ENCODE assay signal across 24 cellular contexts in the genomic region with DNA sequence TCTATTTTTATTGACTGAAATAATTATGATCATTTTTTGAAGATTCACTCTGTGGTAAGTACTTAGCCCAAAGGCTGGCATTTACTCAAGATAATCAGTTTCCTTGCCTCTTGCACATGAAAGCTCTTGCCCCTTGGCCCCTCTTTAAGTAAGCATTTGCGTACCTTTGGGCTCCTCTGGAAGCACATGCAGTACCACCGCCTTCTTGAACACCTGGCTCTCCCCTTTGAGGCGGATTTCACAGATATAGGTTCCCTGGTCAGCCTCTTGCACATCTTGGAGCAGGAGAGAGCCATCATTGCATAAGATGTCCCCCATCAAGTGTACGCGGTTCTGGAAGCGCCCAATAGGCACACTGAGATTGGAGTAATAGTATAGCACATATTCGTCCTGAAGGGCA. TPM values are rescaled to one million over a fixed set of nuclear protein-coding genes. Genes with fewer than 3 reads are reported as not detected.
DNase-seq lines count a peak whose midpoint lies in the region; ATAC-seq and TF ChIP-seq lines count a peak whose summit lies in the region.
"Had no signal": no experiment of that assay in that cellular context is flagged by ENCODE, and none has a peak within 500 bp of the region (broad histone marks: within the 10 kb centered on the region; RNA-seq: fewer than 3 reads in every experiment).

No MANE protein-coding gene starts in this region.

- no peak overlapping the region for H3K4me3 ChIP-seq in CD8-positive, alpha-beta memory T cell (ENCODE audit: low read length)
- H3K4me3 ChIP-seq in endodermal cell (ENCODE audit: low read length) (no peak overlapping the region), tibial artery (no peak overlapping the region)

- H3K9me3 Mint-ChIP-seq in activated naive CD4-positive, alpha-beta T cell treated with anti-CD3 and anti-CD28 coated beads, Interleukin-2, amount 50 U/mL, for 24 hours = no peaks in the 10 kb centered on the region
- H3K9me3 Mint-ChIP-seq in activated naive CD4-positive, alpha-beta T cell treated with anti-CD3 and anti-CD28 coated beads for 36 hours = no peaks in the 10 kb centered on the region
- no peaks in the 10 kb centered on the region for H3K9me3 Mint-ChIP-seq in CD8-positive, alpha-beta memory T cell
- no peaks in the 10 kb centered on the region for H3K9me3 Mint-ChIP-seq in endodermal cell
- H3K9me3 Mint-ChIP-seq: nephron progenitor cell had no signal

- intact Hi-C loops in activated naive CD4-positive, alpha-beta T cell treated with anti-CD3 and anti-CD28 coated beads for 36 hours (cut with micrococcal nuclease) = no loop called here
- intact Hi-C loops in tibial artery (cut with DNase I; ENCODE audit: low total_unique reads) = no loop called here

- CTCF ChIA-PET in activated naive CD4-positive, alpha-beta T cell treated with anti-CD3 and anti-CD28 coated beads for 36 hours (lab: Charles Lee) = interaction anchor here (1.2 kb wide), 1 partner anchor 12 kb away, joined by 4 read pairs; no protein-coding TSS in a partner anchor
- CTCF ChIA-PET in CD8-positive, alpha-beta memory T cell (lab: Charles Lee) = interaction anchor here (1.1 kb wide), 1 partner anchor 29 kb away, joined by 3 read pairs; no protein-coding TSS in a partner anchor

- peaks cover 59% of the 10 kb centered on the region for H3K4me1 ChIP-seq in CD8-positive, alpha-beta memory T cell (ENCODE audit: insufficient read depth, low read length)
- H3K4me1 ChIP-seq in endodermal cell (ENCODE audit: control insufficient read depth, insufficient read depth, low read length) = peaks cover 5% of the 10 kb centered on the region
- H3K4me1 ChIP-seq in tibial artery = no peaks in the 10 kb centered on the region
- H3K4me1 ChIP-seq: BE2C, parathyroid adenoma had no signal

- no peak overlapping the region for H3K27ac ChIP-seq in CD8-positive, alpha-beta memory T cell (ENCODE audit: low read depth, low read length)
- no peak overlapping the region for H3K27ac ChIP-seq in endodermal cell (ENCODE audit: low read depth, low read length)
- no peak overlapping the region for H3K27ac ChIP-seq in tibial artery
- H3K27ac ChIP-seq: epithelial cell of prostate, parathyroid adenoma had no signal

- H3K36me3 ChIP-seq in CD8-positive, alpha-beta memory T cell (ENCODE audit: insufficient read depth, low read length) = peaks cover 23% of the 10 kb centered on the region
- H3K36me3 ChIP-seq in endodermal cell (ENCODE audit: control insufficient read depth, insufficient read depth, low read length) (no peaks in the 10 kb centered on the region), tibial artery (no peaks in the 10 kb centered on the region)
- H3K36me3 ChIP-seq: BE2C had no signal

- POLR2A ChIA-PET in CD8-positive, alpha-beta memory T cell (lab: Charles Lee) = interaction anchor here (0.6 kb wide), 1 partner anchor 225 kb away, joined by 5 read pairs; no protein-coding TSS in a partner anchor

- TF ChIP-seq CTCF in endodermal cell (conservative IDR thresholded peaks at IDR 0.05) (no peak), tibial artery (IDR thresholded peaks at IDR 0.05) (no peak)

- no peaks in the 10 kb centered on the region for H3K27me3 Mint-ChIP-seq in activated naive CD4-positive, alpha-beta T cell treated with anti-CD3 and anti-CD28 coated beads, Interleukin-2, amount 50 U/mL, for 24 hours
- H3K27me3 Mint-ChIP-seq in activated naive CD4-positive, alpha-beta T cell treated with anti-CD3 and anti-CD28 coated beads for 36 hours (ENCODE audit: low read depth) = no peaks in the 10 kb centered on the region
- peaks cover 0 to 1% of the 10 kb centered on the region in 2 donors for H3K27me3 Mint-ChIP-seq in CD8-positive, alpha-beta memory T cell
- H3K27me3 Mint-ChIP-seq in T-helper 17 cell (no peaks in the 10 kb centered on the region), endodermal cell (ENCODE audit: insufficient read depth) (peaks cover 21% of the 10 kb centered on the region)

- ATAC-seq in T-helper 17 cell = no peak
- no peak for ATAC-seq in GM18517 (IDR thresholded peaks at IDR 0.05; ENCODE audit: unreplicated experiment)

- H3K4me3 Mint-ChIP-seq in activated naive CD4-positive, alpha-beta T cell treated with anti-CD3 and anti-CD28 coated beads, Interleukin-2, amount 50 U/mL, for 24 hours = no peak overlapping the region
- H3K4me3 Mint-ChIP-seq in activated naive CD4-positive, alpha-beta T cell treated with anti-CD3 and anti-CD28 coated beads for 36 hours = no peak overlapping the region
- no peak overlapping the region for H3K4me3 Mint-ChIP-seq in CD8-positive, alpha-beta memory T cell
- H3K4me3 Mint-ChIP-seq in T-helper 17 cell (no peak overlapping the region), endodermal cell (no peak overlapping the region)
- H3K4me3 Mint-ChIP-seq: brain, nephron progenitor cell had no signal

- no peak for DNase-seq in activated naive CD4-positive, alpha-beta T cell treated with anti-CD3 and anti-CD28 coated beads for 36 hours
- DNase-seq in CD8-positive, alpha-beta memory T cell = no peak
- DNase-seq in T-helper 17 cell (no peak), endodermal cell (peak; percentile 54), COLO829 (ENCODE audit: low spot score) (no peak), tibial artery (no peak)
- DNase-seq: activated CD4-positive, alpha-beta T cell treated with anti-CD3 and anti-CD28 coated beads for 48 hours; activated CD8-positive, alpha-beta memory T cell treated with anti-CD3 and anti-CD28 coated beads, Interleukin-2, amount 50 U/mL, for 48 hours; activated effector memory CD4-positive, alpha-beta T cell treated with anti-CD3 and anti-CD28 coated beads, Interleukin-2, amount 50 U/mL, for 16 hours; BE2C; NCI-H446 treated with DMSO at 0.1 percent for 48 hours; NCI-H82; nephron progenitor cell; RPMI8226; stimulated activated CD4-positive, alpha-beta T cell treated with anti-CD3 and anti-CD28 coated beads, Interleukin-4, amount 100 ng/mL, for 1 hour had no signal

- peaks cover 57% of the 10 kb centered on the region for H3K4me1 Mint-ChIP-seq in activated naive CD4-positive, alpha-beta T cell treated with anti-CD3 and anti-CD28 coated beads, Interleukin-2, amount 50 U/mL, for 24 hours
- H3K4me1 Mint-ChIP-seq in activated naive CD4-positive, alpha-beta T cell treated with anti-CD3 and anti-CD28 coated beads for 36 hours (ENCODE audit: low read depth) = peaks cover 69% of the 10 kb centered on the region
- H3K4me1 Mint-ChIP-seq in CD8-positive, alpha-beta memory T cell = peaks cover 22 to 59% (median 42%) of the 10 kb centered on the region in 3 donors
- H3K4me1 Mint-ChIP-seq in T-helper 17 cell (peaks cover 66% of the 10 kb centered on the region), endodermal cell (peaks cover 41% of the 10 kb centered on the region)
- H3K4me1 Mint-ChIP-seq: nephron progenitor cell had no signal

- 91% methylated on average over 7 of the region's 7 CpGs for WGBS in endodermal cell (ENCODE audit: insufficient coverage in 1 of 2, insufficient read length in 1 of 2), 2 experiments

- peaks cover 64% of the 10 kb centered on the region for H3K36me3 Mint-ChIP-seq in activated naive CD4-positive, alpha-beta T cell treated with anti-CD3 and anti-CD28 coated beads, Interleukin-2, amount 50 U/mL, for 24 hours
- peaks cover 59% of the 10 kb centered on the region for H3K36me3 Mint-ChIP-seq in activated naive CD4-positive, alpha-beta T cell treated with anti-CD3 and anti-CD28 coated beads for 36 hours (ENCODE audit: low read depth)
- H3K36me3 Mint-ChIP-seq in CD8-positive, alpha-beta memory T cell = peaks cover 31 to 74% (median 47%) of the 10 kb centered on the region in 3 donors
- H3K36me3 Mint-ChIP-seq in T-helper 17 cell (ENCODE audit: low read depth) = peaks cover 23% of the 10 kb centered on the region
- H3K36me3 Mint-ChIP-seq in endodermal cell (ENCODE audit: low read depth) = no peaks in the 10 kb centered on the region
- H3K36me3 Mint-ChIP-seq: brain had no signal

- no peaks in the 10 kb centered on the region for H3K27me3 ChIP-seq in CD8-positive, alpha-beta memory T cell (ENCODE audit: insufficient read depth, low read length, poor library complexity, severe bottlenecking)
- H3K27me3 ChIP-seq in endodermal cell (ENCODE audit: control insufficient read depth, insufficient read depth, low read length, poor library complexity, severe bottlenecking) (peaks cover 4% of the 10 kb centered on the region), tibial artery (peaks cover 0 to 35% of the 10 kb centered on the region in 2 donors)

- no peaks in the 10 kb centered on the region for H3K9me3 ChIP-seq in CD8-positive, alpha-beta memory T cell (ENCODE audit: low read length)
- H3K9me3 ChIP-seq in T-helper 17 cell (ENCODE audit: control insufficient read depth, low read length, poor library complexity, severe bottlenecking) = no peaks in the 10 kb centered on the region
- no peaks in the 10 kb centered on the region for H3K9me3 ChIP-seq in endodermal cell (ENCODE audit: control insufficient read depth, low read length)
- no peaks in the 10 kb centered on the region for H3K9me3 ChIP-seq in tibial artery
- H3K9me3 ChIP-seq: BE2C had no signal

- peak overlapping the region; percentile 46 for H3K27ac Mint-ChIP-seq in activated naive CD4-positive, alpha-beta T cell treated with anti-CD3 and anti-CD28 coated beads, Interleukin-2, amount 50 U/mL, for 24 hours
- H3K27ac Mint-ChIP-seq in activated naive CD4-positive, alpha-beta T cell treated with anti-CD3 and anti-CD28 coated beads for 36 hours = no peak overlapping the region
- peak overlapping the region in 5 of 8 donors; percentile 29 to 94 (median 60) for H3K27ac Mint-ChIP-seq in CD8-positive, alpha-beta memory T cell
- H3K27ac Mint-ChIP-seq in T-helper 17 cell (peak overlapping the region; percentile 95), endodermal cell (no peak overlapping the region)
- H3K27ac Mint-ChIP-seq: brain, nephron progenitor cell had no signal

- H3K9ac ChIP-seq in endodermal cell (ENCODE audit: extremely low read depth, low read length, poor library complexity, severe bottlenecking) = no peak overlapping the region
- H3K9ac ChIP-seq: parathyroid adenoma had no signal

RNA-seq across cellular contexts. Expression of a gene that starts 14.5 kb away (rescaled TPM):
- 10 to 100 TPM; 67.5 to 71.4 TPM for total RNA-seq in activated naive CD4-positive, alpha-beta T cell treated with anti-CD3 and anti-CD28 coated beads for 36 hours
- 100 to 1,000 TPM; 363 to 387 TPM for total RNA-seq in CD8-positive, alpha-beta memory T cell
- 210 TPM for polyA plus RNA-seq in CD8-positive, alpha-beta memory T cell
- total RNA-seq in T-helper 17 cell (10 to 100 TPM; 79.9 to 84.0 TPM), endodermal cell (under 1 TPM; 0.40 to 0.55 TPM)
- not detected for polyA plus RNA-seq in endodermal cell (2013, experiment 1 of 2)
- not detected for polyA plus RNA-seq in endodermal cell (2013, experiment 2 of 2)
- total RNA-seq: Daoy, LHCN-M2, mammary epithelial cell had no signal
- polyA plus RNA-seq: mammary epithelial cell had no signal

RNA-seq across cellular contexts. Expression of a gene that starts 33.9 kb away (rescaled TPM):
- total RNA-seq in activated naive CD4-positive, alpha-beta T cell treated with anti-CD3 and anti-CD28 coated beads for 36 hours = not detected
- not detected for total RNA-seq in CD8-positive, alpha-beta memory T cell
- polyA plus RNA-seq in CD8-positive, alpha-beta memory T cell = not detected
- total RNA-seq in T-helper 17 cell = not detected
- under 1 TPM; 0.11 to 0.20 TPM for total RNA-seq in endodermal cell
- polyA plus RNA-seq in endodermal cell (2013, experiment 1 of 2) = 0.32 TPM
- 0.17 TPM for polyA plus RNA-seq in endodermal cell (2013, experiment 2 of 2)
- total RNA-seq: Daoy; LHCN-M2; T-helper 1 cell treated with Interleukin-12 subunit alpha and Interleukin-12 subunit beta and Interleukin-4 antibody, amounts not matched to agents 30 ng/mL and 1 ng/mL, for 36 hours had no signal

RNA-seq across cellular contexts. Expression of a gene that starts 41.8 kb away (rescaled TPM):
- total RNA-seq in activated naive CD4-positive, alpha-beta T cell treated with anti-CD3 and anti-CD28 coated beads for 36 hours = 10 to 100 TPM; 29.3 to 30.5 TPM
- 100 to 1,000 TPM; 113 to 119 TPM for total RNA-seq in CD8-positive, alpha-beta memory T cell
- polyA plus RNA-seq in CD8-positive, alpha-beta memory T cell = 10.6 TPM
- total RNA-seq in T-helper 17 cell (10 to 100 TPM; 24.5 to 26.4 TPM), endodermal cell (1 to 10 TPM; 4.1 to 5.7 TPM)
- polyA plus RNA-seq in endodermal cell (2013, experiment 1 of 2) = 0.32 TPM
- polyA plus RNA-seq in endodermal cell (2013, experiment 2 of 2) = 0.54 TPM
- total RNA-seq: LHCN-M2 had no signal

RNA-seq across cellular contexts. Expression of a gene that starts 53.8 kb away (rescaled TPM):
- total RNA-seq in activated naive CD4-positive, alpha-beta T cell treated with anti-CD3 and anti-CD28 coated beads for 36 hours = 10 to 100 TPM; 25.3 to 28.4 TPM
- 1 to 10 TPM; 4.5 to 5.5 TPM for total RNA-seq in CD8-positive, alpha-beta memory T cell
- 0.36 TPM for polyA plus RNA-seq in CD8-positive, alpha-beta memory T cell
- under 1 TPM; 0.50 to 0.99 TPM for total RNA-seq in T-helper 17 cell
- total RNA-seq in endodermal cell = 1 to 10 TPM; 3.2 to 4.4 TPM
- 1.1 TPM for polyA plus RNA-seq in endodermal cell (2013, experiment 1 of 2)
- polyA plus RNA-seq in endodermal cell (2013, experiment 2 of 2) = 0.33 TPM
- total RNA-seq: LHCN-M2 had no signal

RNA-seq across cellular contexts. Expression of a gene that starts 57.7 kb away (rescaled TPM):
- under 1 TPM; 0.07 to 0.12 TPM for total RNA-seq in activated naive CD4-positive, alpha-beta T cell treated with anti-CD3 and anti-CD28 coated beads for 36 hours
- under 1 TPM; 0.26 to 0.33 TPM for total RNA-seq in CD8-positive, alpha-beta memory T cell
- not detected for polyA plus RNA-seq in CD8-positive, alpha-beta memory T cell
- total RNA-seq in T-helper 17 cell (not detected), endodermal cell (under 1 TPM; 0.15 to 0.20 TPM)
- 2.2 TPM for polyA plus RNA-seq in endodermal cell (2013, experiment 1 of 2)
- 1.9 TPM for polyA plus RNA-seq in endodermal cell (2013, experiment 2 of 2)
- total RNA-seq: LHCN-M2 had no signal

Comparison
In these comparisons a context has a peak if more than half of its experiments do, and no peak if none do; other contexts are left out.
1. H3K27ac Mint-ChIP-seq: peak in activated naive CD4-positive, alpha-beta T cell treated with anti-CD3 and anti-CD28 coated beads, Interleukin-2, amount 50 U/mL, for 24 hours (single experiment), CD8-positive, alpha-beta memory T cell (5 of 8) and T-helper 17 cell (single experiment); none in activated naive CD4-positive, alpha-beta T cell treated with anti-CD3 and anti-CD28 coated beads for 36 hours (single experiment) and endodermal cell (single experiment).
2. RNA of a gene that starts 14.5 kb away (total RNA-seq): 363 to 387 TPM in CD8-positive, alpha-beta memory T cell, 79.9 to 84.0 TPM in T-helper 17 cell and 67.5 to 71.4 TPM in activated naive CD4-positive, alpha-beta T cell treated with anti-CD3 and anti-CD28 coated beads for 36 hours; 0.40 to 0.55 TPM in endodermal cell; every median in the first group is over 10 times any median in the second.